Comparison of ENCODE assay signal across 20 cellular contexts in the genomic region with DNA sequence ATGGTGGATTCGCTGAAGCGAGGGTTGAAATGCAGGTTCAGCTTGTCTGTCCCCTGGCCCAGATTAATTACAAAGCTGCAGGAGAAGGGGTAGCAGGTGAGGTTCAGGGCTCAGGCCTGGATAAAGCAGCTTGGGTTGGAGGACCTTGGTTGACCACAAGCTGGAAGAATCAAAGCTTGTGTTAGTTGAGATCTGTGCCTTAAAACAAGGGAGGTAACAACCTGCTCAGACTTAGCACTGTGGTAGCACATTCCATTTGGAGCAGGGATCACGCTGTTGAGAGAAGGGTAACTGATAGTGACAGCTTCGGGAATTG. TPM values are rescaled to one million over a fixed set of nuclear protein-coding genes. Genes with fewer than 3 reads are reported as not detected.
DNase-seq lines count a peak whose midpoint lies in the region; ATAC-seq and TF ChIP-seq lines count a peak whose summit lies in the region.
"Had no signal": no experiment of that assay in that cellular context is flagged by ENCODE, and none has a peak within 500 bp of the region (broad histone marks: within the 10 kb centered on the region; RNA-seq: fewer than 3 reads in every experiment).

No MANE protein-coding gene starts in this region.

- H3K27ac Mint-ChIP-seq in HFFc6 = 0 out of 2 replicates have a peak overlapping the region, but pooled peaks have one; percentile 16
- H3K27ac Mint-ChIP-seq: CD4-positive, alpha-beta T cell; natural killer cell treated with Interleukin-12 subunit alpha and Interleukin-12 subunit beta and Interleukin-15 and Interleukin-18, amount 100 ng/mL, for 72 hours; T-helper 2 cell treated with Interferon-gamma antibody and Interleukin-4, amounts not matched to agents 5 μg/mL and 100 μg/mL, for 36 hours had no signal

- no peaks in the 10 kb centered on the region for H3K9me3 Mint-ChIP-seq in HFFc6
- H3K9me3 Mint-ChIP-seq: CD4-positive, alpha-beta T cell; natural killer cell treated with Interleukin-12 subunit alpha and Interleukin-12 subunit beta and Interleukin-15 and Interleukin-18, amount 100 ng/mL, for 72 hours; T-helper 2 cell treated with Interferon-gamma antibody and Interleukin-4, amounts not matched to agents 5 μg/mL and 100 μg/mL, for 36 hours had no signal

- H3K4me1 ChIP-seq in parathyroid adenoma = peaks cover 5% of the 10 kb centered on the region

- H3K27me3 Mint-ChIP-seq in HFFc6 (ENCODE audit: insufficient read depth) = peaks cover 9% of the 10 kb centered on the region
- H3K27me3 Mint-ChIP-seq: natural killer cell treated with Interleukin-12 subunit alpha and Interleukin-12 subunit beta and Interleukin-15 and Interleukin-18, amount 100 ng/mL, for 72 hours had no signal

- H3K79me2 ChIP-seq in parathyroid adenoma = peaks cover 8% of the 10 kb centered on the region

- H3K9me3 ChIP-seq in parathyroid adenoma (ENCODE audit: control insufficient read depth, low read length) = no peaks in the 10 kb centered on the region
- H3K9me3 ChIP-seq: esophagus squamous epithelium had no signal

- H3K4me1 Mint-ChIP-seq in HFFc6 (ENCODE audit: low read depth) = peaks cover 16% of the 10 kb centered on the region

- TF ChIP-seq CTCF in HFFc6 (IDR thresholded peaks at IDR 0.05) (no peak), dorsolateral prefrontal cortex (IDR thresholded peaks at IDR 0.05 in 54 of 56, conservative IDR thresholded peaks at IDR 0.05 in 2 of 56; ENCODE audit: low read depth in 1 of 56, partially characterized antibody in 56 of 56) (no peak), parathyroid adenoma (IDR thresholded peaks at IDR 0.05) (no peak)

- H3K4me2 ChIP-seq in parathyroid adenoma (ENCODE audit: low read length) = no peak overlapping the region

- no peak overlapping the region for H3K9ac ChIP-seq in parathyroid adenoma

- ATAC-seq in GM21717 (IDR thresholded peaks at IDR 0.05; ENCODE audit: unreplicated experiment) (no peak), HG02678 (IDR thresholded peaks at IDR 0.05; ENCODE audit: unreplicated experiment) (no peak)
- ATAC-seq: natural killer cell treated with Interleukin-12 subunit alpha and Interleukin-12 subunit beta and Interleukin-15 and Interleukin-18, amount 100 ng/mL, for 72 hours; stimulated activated naive CD8-positive, alpha-beta T cell treated with anti-CD3 and anti-CD28 coated beads, Interleukin-15, Interleukin-2, amounts not matched to agents 100 U/mL and 50 U/mL, for 24 hours had no signal

- no peaks in the 10 kb centered on the region for H3K36me3 ChIP-seq in parathyroid adenoma (ENCODE audit: control insufficient read depth, insufficient read depth, low read length)

- DNase-seq in HFFc6 (no peak), dorsolateral prefrontal cortex (no peak), KBM-7 (no peak)
- DNase-seq: activated CD8-positive, alpha-beta memory T cell treated with anti-CD3 and anti-CD28 coated beads, Interleukin-2, amount 50 U/mL, for 4 hours; aorta; CD4-positive, alpha-beta T cell; esophagus squamous epithelium; glutamatergic neuron; NCI-H2081; NCI-H510A treated with DMSO at 0.1 percent for 48 hours; stimulated activated CD4-positive, alpha-beta T cell treated with anti-CD3 and anti-CD28 coated beads, Interleukin-15, amount 100 ng/mL, for 24 hours; stimulated activated naive CD8-positive, alpha-beta T cell treated with anti-CD3 and anti-CD28 coated beads, Interleukin-15, Interleukin-2, amounts not matched to agents 100 U/mL and 50 U/mL, for 24 hours had no signal

- intact Hi-C loops in dorsolateral prefrontal cortex (cut with DNase I) = no loop called here

- in situ Hi-C loops in KBM-7 (cut with MboI; ENCODE audit: low pct_unique_long_range_greater_than_20kb, low sequenced_read_pairs) = no loop called here

- H3K4me3 ChIP-seq in dorsolateral prefrontal cortex (no peak overlapping the region), parathyroid adenoma (ENCODE audit: low read depth, low read length) (no peak overlapping the region)
- H3K4me3 ChIP-seq: esophagus squamous epithelium, lung had no signal

- no peaks in the 10 kb centered on the region for H3K27me3 ChIP-seq in dorsolateral prefrontal cortex
- no peaks in the 10 kb centered on the region for H3K27me3 ChIP-seq in parathyroid adenoma (ENCODE audit: control insufficient read depth, insufficient read depth, low read length)
- H3K27me3 ChIP-seq: esophagus squamous epithelium had no signal

- H3K36me3 Mint-ChIP-seq in HFFc6 (ENCODE audit: low read depth) = peaks cover 9% of the 10 kb centered on the region
- H3K36me3 Mint-ChIP-seq: natural killer cell treated with Interleukin-12 subunit alpha and Interleukin-12 subunit beta and Interleukin-15 and Interleukin-18, amount 100 ng/mL, for 72 hours had no signal

- H3K4me3 Mint-ChIP-seq in HFFc6 = no peak overlapping the region
- H3K4me3 Mint-ChIP-seq: CD4-positive, alpha-beta T cell; natural killer cell treated with Interleukin-12 subunit alpha and Interleukin-12 subunit beta and Interleukin-15 and Interleukin-18, amount 100 ng/mL, for 72 hours; T-helper 2 cell treated with Interferon-gamma antibody and Interleukin-4, amounts not matched to agents 5 μg/mL and 100 μg/mL, for 36 hours had no signal

- H2AFZ ChIP-seq in parathyroid adenoma = peak overlapping the region; percentile 44

- peak overlapping the region in 58 of 59 donors; percentile 38 to 100 (median 98) for H3K27ac ChIP-seq in dorsolateral prefrontal cortex
- H3K27ac ChIP-seq in parathyroid adenoma = no peak overlapping the region

RNA-seq across cellular contexts. Expression of a gene that starts 9.3 kb away (rescaled TPM):
- total RNA-seq in HFFc6 (2021; fragmentation: NEBNext Ultra II Directional; extraction: Animal tissue kit (Norgen Biotek cat#: 25700)) = not detected
- 1 to 10 TPM in 3 of 120 experiments, not detected in 117; 1.4 to 2.5 (median 1.5) TPM for total RNA-seq in dorsolateral prefrontal cortex
- total RNA-seq: Daoy; dermis blood vessel endothelial cell; esophagus squamous epithelium; natural killer cell treated with Interleukin-12 subunit alpha and Interleukin-12 subunit beta and Interleukin-15 and Interleukin-18, amount 100 ng/mL, for 72 hours had no signal

RNA-seq across cellular contexts. Expression of a gene that starts 10.3 kb away (rescaled TPM):
- 100 to 1,000 TPM in 3 of 6 experiments, 10 to 100 TPM in 3; 88.3 to 104 (median 97.2) TPM for total RNA-seq in HFFc6 (2021; fragmentation: NEBNext Ultra II Directional; extraction: Animal tissue kit (Norgen Biotek cat#: 25700))
- total RNA-seq in dorsolateral prefrontal cortex = 100 to 1,000 TPM in 9 of 120 experiments, 10 to 100 TPM in 111; 12.4 to 203 (median 48.3) TPM
- total RNA-seq: CD4-positive, alpha-beta T cell had no signal

RNA-seq across cellular contexts. Expression of a gene that starts 38.0 kb away (rescaled TPM):
- 10 to 100 TPM; 37.5 to 45.4 (median 41.5) TPM for total RNA-seq in HFFc6 (2021; fragmentation: NEBNext Ultra II Directional; extraction: Animal tissue kit (Norgen Biotek cat#: 25700))
- 10 to 100 TPM; 45.6 to 94.6 (median 65.5) TPM for total RNA-seq in dorsolateral prefrontal cortex

RNA-seq across cellular contexts. Expression of a gene that starts 51.4 kb away (rescaled TPM):
- 1 to 10 TPM; 4.4 to 5.6 (median 4.8) TPM for total RNA-seq in HFFc6 (2021; fragmentation: NEBNext Ultra II Directional; extraction: Animal tissue kit (Norgen Biotek cat#: 25700))
- 1 to 10 TPM; 1.0 to 7.3 (median 2.8) TPM for total RNA-seq in dorsolateral prefrontal cortex
